ENCODE assay signal across 8 cellular contexts in the genomic region with DNA sequence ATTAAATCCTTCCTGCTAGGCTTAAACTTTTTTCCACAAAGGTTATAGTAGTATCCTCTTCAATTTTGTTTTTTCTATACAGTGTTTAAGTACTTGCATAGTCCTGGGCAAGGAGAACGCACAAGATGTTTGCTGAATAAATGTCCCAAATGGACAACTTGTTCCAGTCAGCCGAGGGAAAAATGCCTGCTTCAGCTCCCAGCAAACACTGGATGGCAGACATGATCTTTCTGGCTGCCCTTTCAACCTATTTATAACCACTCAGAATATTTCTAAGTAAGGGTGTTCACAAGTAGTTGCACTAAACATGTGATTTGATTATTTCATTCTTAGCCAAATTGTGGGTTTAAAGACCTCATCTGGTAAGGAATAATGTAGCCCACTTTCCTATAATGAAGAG. TPM values are rescaled to one million over a fixed set of nuclear protein-coding genes. Genes with fewer than 3 reads are reported as not detected.
A peak's percentile ranks its signal among the peaks of the same experiment; 100 is the strongest.
DNase-seq lines count a peak whose midpoint lies in the region; ATAC-seq, FAIRE-seq and TF ChIP-seq lines count a peak whose summit lies in the region.

No MANE protein-coding gene starts in this region.

- no peak overlapping the region for H3K4me3 ChIP-seq in HFF-Myc (replicated peaks; ENCODE audit: low read depth, low read length)
- H3K4me3 ChIP-seq in cardiac fibroblast (replicated peaks in 1 of 2; ENCODE audit: low read depth in 2 of 2, low read length in 2 of 2) = no peak overlapping the region
- no peak overlapping the region for H3K4me3 ChIP-seq in lower lobe of right lung

- FAIRE-seq in urothelium cell line (lab: Jason Lieb, UNC) = no peak

- ATAC-seq in lower lobe of right lung = peak; percentile 23 to 71

- peaks cover 6% of the 10 kb centered on the region for H3K4me1 ChIP-seq in lower lobe of right lung

- no peak overlapping the region for H3K27ac Mint-ChIP-seq in activated T-helper 2 cell treated with anti-CD3 and anti-CD28 coated beads, Interferon-gamma antibody, Interleukin-2, Interleukin-4, amounts not matched to agents 10 μg/mL and 5 μg/mL and 100 μg/mL, durations not matched to agents 14 hours and 24 hours and 36 hours

- H3K27me3 Mint-ChIP-seq in activated T-helper 2 cell treated with anti-CD3 and anti-CD28 coated beads, Interferon-gamma antibody, Interleukin-2, Interleukin-4, amounts not matched to agents 10 μg/mL and 5 μg/mL and 100 μg/mL, durations not matched to agents 14 hours and 24 hours and 36 hours (ENCODE audit: low read depth) = no peaks in the 10 kb centered on the region

- H3K4me3 Mint-ChIP-seq in activated T-helper 2 cell treated with anti-CD3 and anti-CD28 coated beads, Interferon-gamma antibody, Interleukin-2, Interleukin-4, amounts not matched to agents 10 μg/mL and 5 μg/mL and 100 μg/mL, durations not matched to agents 14 hours and 24 hours and 36 hours (ENCODE audit: low read depth) = no peak overlapping the region

- H3K9me3 Mint-ChIP-seq in activated T-helper 2 cell treated with anti-CD3 and anti-CD28 coated beads, Interferon-gamma antibody, Interleukin-2, Interleukin-4, amounts not matched to agents 10 μg/mL and 5 μg/mL and 100 μg/mL, durations not matched to agents 14 hours and 24 hours and 36 hours = no peaks in the 10 kb centered on the region

- intact Hi-C loops in lower lobe of right lung (cut with DNase I) = no loop called here
- intact Hi-C loops in activated T-helper 2 cell treated with anti-CD3 and anti-CD28 coated beads, Interferon-gamma antibody, Interleukin-2, Interleukin-4, amounts not matched to agents 10 μg/mL and 5 μg/mL and 100 μg/mL, durations not matched to agents 14 hours and 24 hours and 36 hours (cut with micrococcal nuclease) = no loop called here

- no peaks in the 10 kb centered on the region for H3K27me3 ChIP-seq in lower lobe of right lung (ENCODE audit: low read depth)

- H3K27ac ChIP-seq in lower lobe of right lung = no peak overlapping the region

- peaks cover 11% of the 10 kb centered on the region for H3K36me3 Mint-ChIP-seq in activated T-helper 2 cell treated with anti-CD3 and anti-CD28 coated beads, Interferon-gamma antibody, Interleukin-2, Interleukin-4, amounts not matched to agents 10 μg/mL and 5 μg/mL and 100 μg/mL, durations not matched to agents 14 hours and 24 hours and 36 hours (ENCODE audit: low read depth)

- H3K9me3 ChIP-seq in lower lobe of right lung = no peaks in the 10 kb centered on the region

- DNase-seq in AG08395 (ENCODE audit: low spot score) (peak; percentile 53), HFF-Myc (ENCODE audit: extremely low read depth, low read depth) (no peak), cardiac fibroblast (ENCODE audit: low read depth in 2 of 2) (peak; percentile 66 to 77), lower lobe of right lung (no peak), NCI-H1436 (lab: John Stamatoyannopoulos, UW) (no peak), urothelium cell line (ENCODE audit: low spot score) (no peak), NCI-H128 (lab: John Stamatoyannopoulos, UW; ENCODE audit: unreplicated experiment) (no peak)
- DNase-seq in activated T-helper 2 cell treated with anti-CD3 and anti-CD28 coated beads, Interferon-gamma antibody, Interleukin-2, Interleukin-4, amounts not matched to agents 10 μg/mL and 5 μg/mL and 100 μg/mL, durations not matched to agents 14 hours and 24 hours and 36 hours (ENCODE audit: low spot score) = no peak

- TF ChIP-seq CTCF in HFF-Myc (IDR thresholded peaks at IDR 0.05; ENCODE audit: low read depth, low read length, missing control alignments) (peak; percentile 26), cardiac fibroblast (IDR thresholded peaks at IDR 0.05; ENCODE audit: low read depth, low read length) (peak; percentile 56), lower lobe of right lung (IDR thresholded peaks at IDR 0.05) (peak; percentile 47)

- H3K36me3 ChIP-seq in lower lobe of right lung = peaks cover 52% of the 10 kb centered on the region

- H3K4me1 Mint-ChIP-seq in activated T-helper 2 cell treated with anti-CD3 and anti-CD28 coated beads, Interferon-gamma antibody, Interleukin-2, Interleukin-4, amounts not matched to agents 10 μg/mL and 5 μg/mL and 100 μg/mL, durations not matched to agents 14 hours and 24 hours and 36 hours (ENCODE audit: low read depth) = no peaks in the 10 kb centered on the region

RNA-seq across cellular contexts. Expression of a gene that starts 29.8 kb away (rescaled TPM):
- 60.5 TPM for total RNA-seq in lower lobe of right lung
- total RNA-seq in activated T-helper 2 cell treated with anti-CD3 and anti-CD28 coated beads, Interferon-gamma antibody, Interleukin-2, Interleukin-4, amounts not matched to agents 10 μg/mL and 5 μg/mL and 100 μg/mL, durations not matched to agents 14 hours and 24 hours and 36 hours = 12.0 and 13.9 TPM in 2 replicates

Comparison
In these comparisons a context has a peak if more than half of its experiments do, and no peak if none do; other contexts are left out.
1. DNase-seq: peak in AG08395 (single experiment) and cardiac fibroblast (2 of 2); none in HFF-Myc (single experiment), lower lobe of right lung (single experiment), activated T-helper 2 cell treated with anti-CD3 and anti-CD28 coated beads, Interferon-gamma antibody, Interleukin-2, Interleukin-4, amounts not matched to agents 10 μg/mL and 5 μg/mL and 100 μg/mL, durations not matched to agents 14 hours and 24 hours and 36 hours (single experiment), NCI-H1436 (single experiment), urothelium cell line (single experiment) and NCI-H128 (single experiment).
2. Peak in every context shown above with its lines, with median percentiles within 50 percentile points of each other: CTCF ChIP-seq.